In the genomic region with DNA sequence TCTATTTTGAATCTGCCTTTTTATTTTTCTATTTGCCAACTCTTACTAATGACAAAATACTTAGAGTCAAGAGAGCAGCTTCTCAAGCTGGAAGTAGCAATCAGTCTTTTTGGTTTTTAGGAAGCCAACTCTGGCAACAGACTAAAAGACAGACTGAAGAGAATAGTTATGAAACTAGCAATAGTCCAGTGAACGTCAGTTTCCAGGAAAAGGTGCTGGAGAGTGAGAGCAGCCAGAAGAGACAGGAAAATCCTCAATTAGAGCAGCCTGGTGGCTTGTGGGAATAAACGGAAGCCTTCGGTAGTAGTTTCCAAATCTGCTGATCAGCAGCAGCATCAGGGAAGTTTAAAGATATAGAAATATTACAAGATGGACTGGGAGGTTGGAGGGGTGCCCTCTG, we compare ENCODE assay signal across 24 cellular contexts. TPM values are rescaled to one million over a fixed set of nuclear protein-coding genes. Genes with fewer than 3 reads are reported as not detected.
DNase-seq lines count a peak whose midpoint lies in the region; ATAC-seq and TF ChIP-seq lines count a peak whose summit lies in the region.
"Had no signal": no experiment of that assay in that cellular context is flagged by ENCODE, and none has a peak within 500 bp of the region (broad histone marks: within the 10 kb centered on the region; RNA-seq: fewer than 3 reads in every experiment).

No MANE protein-coding gene starts in this region.

- H3K27me3 ChIP-seq in CD8-positive, alpha-beta T cell (ENCODE audit: insufficient read depth, low read length): no peaks in the 10 kb centered on the region
- no peaks in the 10 kb centered on the region for H3K27me3 ChIP-seq in esophagus squamous epithelium
- H3K27me3 ChIP-seq: brain microvascular endothelial cell, upper lobe of right lung had no signal

- peaks cover 60% of the 10 kb centered on the region for H3K4me1 Mint-ChIP-seq in activated CD4-positive, alpha-beta T cell treated with anti-CD3 and anti-CD28 coated beads for 36 hours
- peaks cover 11% of the 10 kb centered on the region for H3K4me1 Mint-ChIP-seq in CD8-positive, alpha-beta T cell (ENCODE audit: low read depth)
- peaks cover 32% of the 10 kb centered on the region for H3K4me1 Mint-ChIP-seq in activated naive CD8-positive, alpha-beta T cell treated with anti-CD3 and anti-CD28 coated beads for 36 hours
- H3K4me1 Mint-ChIP-seq: B cell, memory B cell had no signal

- H3K4me3 ChIP-seq in CD8-positive, alpha-beta T cell (ENCODE audit: low read depth, low read length): no peak overlapping the region
- no peak overlapping the region for H3K4me3 ChIP-seq in esophagus squamous epithelium
- H3K4me3 ChIP-seq: upper lobe of right lung had no signal

- 68 to 78% methylated on average over 3 of the region's 3 CpGs for WGBS in esophagus squamous epithelium, 2 donors

- H3K4me3 Mint-ChIP-seq in activated CD4-positive, alpha-beta T cell treated with anti-CD3 and anti-CD28 coated beads for 36 hours: no peak overlapping the region
- no peak overlapping the region for H3K4me3 Mint-ChIP-seq in CD8-positive, alpha-beta T cell
- no peak overlapping the region for H3K4me3 Mint-ChIP-seq in activated naive CD8-positive, alpha-beta T cell treated with anti-CD3 and anti-CD28 coated beads for 36 hours
- H3K4me3 Mint-ChIP-seq: B cell, memory B cell had no signal

- H3K9me3 Mint-ChIP-seq in activated CD4-positive, alpha-beta T cell treated with anti-CD3 and anti-CD28 coated beads for 36 hours (ENCODE audit: low read depth): peaks cover 1% of the 10 kb centered on the region
- no peaks in the 10 kb centered on the region for H3K9me3 Mint-ChIP-seq in CD8-positive, alpha-beta T cell
- H3K9me3 Mint-ChIP-seq in activated naive CD8-positive, alpha-beta T cell treated with anti-CD3 and anti-CD28 coated beads for 36 hours: peaks cover 2% of the 10 kb centered on the region
- H3K9me3 Mint-ChIP-seq: memory B cell had no signal

- no peaks in the 10 kb centered on the region for H3K27me3 Mint-ChIP-seq in activated CD4-positive, alpha-beta T cell treated with anti-CD3 and anti-CD28 coated beads for 36 hours
- H3K27me3 Mint-ChIP-seq in CD8-positive, alpha-beta T cell (ENCODE audit: low read depth): no peaks in the 10 kb centered on the region
- H3K27me3 Mint-ChIP-seq in activated naive CD8-positive, alpha-beta T cell treated with anti-CD3 and anti-CD28 coated beads for 36 hours: no peaks in the 10 kb centered on the region
- H3K27me3 Mint-ChIP-seq: B cell, memory B cell had no signal

- H3K27ac Mint-ChIP-seq in activated CD4-positive, alpha-beta T cell treated with anti-CD3 and anti-CD28 coated beads for 36 hours: peak overlapping the region; percentile 32
- peak overlapping the region; percentile 11 for H3K27ac Mint-ChIP-seq in CD8-positive, alpha-beta T cell
- peak overlapping the region; percentile 47 for H3K27ac Mint-ChIP-seq in activated naive CD8-positive, alpha-beta T cell treated with anti-CD3 and anti-CD28 coated beads for 36 hours
- H3K27ac Mint-ChIP-seq: B cell, memory B cell had no signal

- DNase-seq in activated CD4-positive, alpha-beta T cell treated with anti-CD3 and anti-CD28 coated beads for 36 hours: no peak
- DNase-seq in activated CD4-positive, alpha-beta T cell treated with anti-CD3 and anti-CD28 coated beads for 48 hours: no peak
- DNase-seq in CD8-positive, alpha-beta T cell: no peak
- no peak for DNase-seq in activated naive CD8-positive, alpha-beta T cell treated with anti-CD3 and anti-CD28 coated beads for 36 hours
- no peak for DNase-seq in sciatic nerve (ENCODE audit: low spot score)
- DNase-seq in NCI-H128 (lab: John Stamatoyannopoulos, UW; ENCODE audit: unreplicated experiment): no peak
- no peak for DNase-seq in esophagus squamous epithelium (lab: John Stamatoyannopoulos, UW)
- DNase-seq: activated CD4-positive, alpha-beta T cell treated with anti-CD3 and anti-CD28 coated beads, Interleukin-2, amount 50 U/mL, for 48 hours; brain microvascular endothelial cell; Calu3; effector memory CD4-positive, alpha-beta T cell; Kasumi-1; NCI-H1930; NCI-H2227 treated with DMSO at 0.1 percent for 48 hours; stimulated activated CD4-positive, alpha-beta T cell treated with anti-CD3 and anti-CD28 coated beads, Interleukin-4, amount 100 ng/mL, for 24 hours; upper lobe of right lung; WERI-Rb-1 had no signal

- intact Hi-C loops in activated CD4-positive, alpha-beta T cell treated with anti-CD3 and anti-CD28 coated beads for 36 hours (cut with DNase I, micrococcal nuclease): no loop called here
- intact Hi-C loops in CD8-positive, alpha-beta T cell (cut with DNase I, micrococcal nuclease): no loop called here
- intact Hi-C loops in sciatic nerve (cut with DNase I): no loop called here
- intact Hi-C loops in esophagus squamous epithelium (cut with DNase I): no loop called here

- no peaks in the 10 kb centered on the region for H3K9me3 ChIP-seq in CD8-positive, alpha-beta T cell (ENCODE audit: low read length)
- no peaks in the 10 kb centered on the region for H3K9me3 ChIP-seq in esophagus squamous epithelium
- H3K9me3 ChIP-seq: upper lobe of right lung had no signal

- peaks cover 31% of the 10 kb centered on the region for H3K36me3 ChIP-seq in CD8-positive, alpha-beta T cell (ENCODE audit: insufficient read depth, low read length)
- peaks cover 0 to 98% (median 0%) of the 10 kb centered on the region in 3 donors for H3K36me3 ChIP-seq in esophagus squamous epithelium

- TF ChIP-seq POLR2A in esophagus squamous epithelium (IDR thresholded peaks at IDR 0.05): no peak

- no peak for ATAC-seq in activated CD4-positive, alpha-beta T cell treated with anti-CD3 and anti-CD28 coated beads for 36 hours
- ATAC-seq in CD8-positive, alpha-beta T cell: no peak
- ATAC-seq in sciatic nerve: peak; percentile 74
- ATAC-seq in GM21360 (IDR thresholded peaks at IDR 0.05; ENCODE audit: unreplicated experiment): no peak
- ATAC-seq: upper lobe of right lung had no signal

- no peak overlapping the region for H3K27ac ChIP-seq in CD8-positive, alpha-beta T cell (ENCODE audit: low read depth, low read length)
- H3K27ac ChIP-seq in esophagus squamous epithelium: no peak overlapping the region
- H3K27ac ChIP-seq: brain microvascular endothelial cell, upper lobe of right lung, WERI-Rb-1 had no signal

- CTCF ChIA-PET in activated CD4-positive, alpha-beta T cell treated with anti-CD3 and anti-CD28 coated beads for 36 hours (lab: Charles Lee): interaction anchor here (0.6 to 1.9 kb wide), 4 partner anchors 10 to 609 kb away, joined by 3 to 8 read pairs (median 4); no protein-coding TSS in a partner anchor
- CTCF ChIA-PET in CD8-positive, alpha-beta T cell (lab: Charles Lee): interaction anchor here (1.1 kb wide), 1 partner anchor 30 kb away, joined by 3 read pairs; no protein-coding TSS in a partner anchor

- H3K4me1 ChIP-seq in CD8-positive, alpha-beta T cell (ENCODE audit: insufficient read depth, low read length): no peaks in the 10 kb centered on the region
- no peaks in the 10 kb centered on the region for H3K4me1 ChIP-seq in esophagus squamous epithelium
- H3K4me1 ChIP-seq: upper lobe of right lung had no signal

- peaks cover 57% of the 10 kb centered on the region for H3K36me3 Mint-ChIP-seq in activated CD4-positive, alpha-beta T cell treated with anti-CD3 and anti-CD28 coated beads for 36 hours (ENCODE audit: low read depth)
- H3K36me3 Mint-ChIP-seq in CD8-positive, alpha-beta T cell: peaks cover 90% of the 10 kb centered on the region
- H3K36me3 Mint-ChIP-seq in activated naive CD8-positive, alpha-beta T cell treated with anti-CD3 and anti-CD28 coated beads for 36 hours: peaks cover 50% of the 10 kb centered on the region

- POLR2A ChIA-PET in activated CD4-positive, alpha-beta T cell treated with anti-CD3 and anti-CD28 coated beads for 36 hours (lab: Charles Lee): no interaction called here
- POLR2A ChIA-PET in CD8-positive, alpha-beta T cell (lab: Charles Lee): no interaction called here

- no peak for TF ChIP-seq CTCF in CD8-positive, alpha-beta T cell (IDR thresholded peaks at IDR 0.05)
- TF ChIP-seq CTCF in esophagus squamous epithelium (IDR thresholded peaks at IDR 0.05): no peak

RNA-seq across cellular contexts. Expression of gene ATG14, which starts 27.1 kb away (rescaled TPM):
- total RNA-seq in activated CD4-positive, alpha-beta T cell treated with anti-CD3 and anti-CD28 coated beads for 36 hours: 1 to 10 TPM; 5.0 to 5.1 TPM
- total RNA-seq in CD8-positive, alpha-beta T cell: 10 to 100 TPM; 30.9 to 32.7 TPM
- 1 to 10 TPM; 5.9 to 6.0 TPM for total RNA-seq in activated naive CD8-positive, alpha-beta T cell treated with anti-CD3 and anti-CD28 coated beads for 36 hours
- total RNA-seq in sciatic nerve (14.8 TPM), esophagus squamous epithelium (10 to 100 TPM in 1 of 4 donors, 1 to 10 TPM in 3; 4.6 to 12.8 (median 7.5) TPM)

RNA-seq across cellular contexts. Expression of gene TBPL2, which starts 55.9 kb away (rescaled TPM):
- total RNA-seq in activated CD4-positive, alpha-beta T cell treated with anti-CD3 and anti-CD28 coated beads for 36 hours: not detected
- total RNA-seq in CD8-positive, alpha-beta T cell: not detected
- not detected for total RNA-seq in activated naive CD8-positive, alpha-beta T cell treated with anti-CD3 and anti-CD28 coated beads for 36 hours
- total RNA-seq in sciatic nerve (not detected), esophagus squamous epithelium (not detected)
- total RNA-seq: A172; B cell; Calu3; Daoy; myocyte; T-helper 1 cell treated with Interleukin-12 subunit alpha and Interleukin-12 subunit beta and Interleukin-4 antibody, amounts not matched to agents 30 ng/mL and 1 ng/mL, for 36 hours; upper lobe of right lung had no signal
